In the genomic region with DNA sequence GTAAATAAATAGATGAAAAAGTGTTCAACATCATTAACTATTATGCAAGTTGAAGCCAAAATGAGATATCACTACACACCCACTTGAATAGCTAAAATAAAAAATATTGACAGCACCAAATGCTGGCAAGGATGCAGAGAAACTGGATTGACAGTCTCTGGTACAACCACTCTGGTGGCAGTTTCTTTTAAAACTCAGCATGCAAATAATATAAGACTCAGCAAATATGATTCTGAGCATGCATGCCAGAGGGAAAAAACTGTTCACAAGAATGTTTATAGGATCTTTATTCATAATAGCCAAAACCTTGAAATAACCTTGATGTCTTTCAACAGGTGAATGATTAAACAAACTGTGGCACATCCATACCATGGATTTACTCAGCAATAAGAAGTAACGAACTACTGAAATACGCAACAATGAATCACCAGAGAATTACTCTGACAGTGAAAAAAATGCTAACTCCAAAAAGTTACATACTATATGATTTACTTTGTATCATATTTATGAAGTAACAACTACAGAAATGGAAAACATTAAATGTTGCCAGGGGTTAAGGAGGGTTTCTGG, we compare ENCODE assay signal across 1 cellular context.
TF ChIP-seq lines count a peak whose summit lies in the region.

No MANE protein-coding gene starts in this region.

TF ChIP-seq in HepG2, 621 proteins besides CTCF, POLR2A, EP300 and RAD21 (continued from another document):
- TF ChIP-seq, protein P1, sequence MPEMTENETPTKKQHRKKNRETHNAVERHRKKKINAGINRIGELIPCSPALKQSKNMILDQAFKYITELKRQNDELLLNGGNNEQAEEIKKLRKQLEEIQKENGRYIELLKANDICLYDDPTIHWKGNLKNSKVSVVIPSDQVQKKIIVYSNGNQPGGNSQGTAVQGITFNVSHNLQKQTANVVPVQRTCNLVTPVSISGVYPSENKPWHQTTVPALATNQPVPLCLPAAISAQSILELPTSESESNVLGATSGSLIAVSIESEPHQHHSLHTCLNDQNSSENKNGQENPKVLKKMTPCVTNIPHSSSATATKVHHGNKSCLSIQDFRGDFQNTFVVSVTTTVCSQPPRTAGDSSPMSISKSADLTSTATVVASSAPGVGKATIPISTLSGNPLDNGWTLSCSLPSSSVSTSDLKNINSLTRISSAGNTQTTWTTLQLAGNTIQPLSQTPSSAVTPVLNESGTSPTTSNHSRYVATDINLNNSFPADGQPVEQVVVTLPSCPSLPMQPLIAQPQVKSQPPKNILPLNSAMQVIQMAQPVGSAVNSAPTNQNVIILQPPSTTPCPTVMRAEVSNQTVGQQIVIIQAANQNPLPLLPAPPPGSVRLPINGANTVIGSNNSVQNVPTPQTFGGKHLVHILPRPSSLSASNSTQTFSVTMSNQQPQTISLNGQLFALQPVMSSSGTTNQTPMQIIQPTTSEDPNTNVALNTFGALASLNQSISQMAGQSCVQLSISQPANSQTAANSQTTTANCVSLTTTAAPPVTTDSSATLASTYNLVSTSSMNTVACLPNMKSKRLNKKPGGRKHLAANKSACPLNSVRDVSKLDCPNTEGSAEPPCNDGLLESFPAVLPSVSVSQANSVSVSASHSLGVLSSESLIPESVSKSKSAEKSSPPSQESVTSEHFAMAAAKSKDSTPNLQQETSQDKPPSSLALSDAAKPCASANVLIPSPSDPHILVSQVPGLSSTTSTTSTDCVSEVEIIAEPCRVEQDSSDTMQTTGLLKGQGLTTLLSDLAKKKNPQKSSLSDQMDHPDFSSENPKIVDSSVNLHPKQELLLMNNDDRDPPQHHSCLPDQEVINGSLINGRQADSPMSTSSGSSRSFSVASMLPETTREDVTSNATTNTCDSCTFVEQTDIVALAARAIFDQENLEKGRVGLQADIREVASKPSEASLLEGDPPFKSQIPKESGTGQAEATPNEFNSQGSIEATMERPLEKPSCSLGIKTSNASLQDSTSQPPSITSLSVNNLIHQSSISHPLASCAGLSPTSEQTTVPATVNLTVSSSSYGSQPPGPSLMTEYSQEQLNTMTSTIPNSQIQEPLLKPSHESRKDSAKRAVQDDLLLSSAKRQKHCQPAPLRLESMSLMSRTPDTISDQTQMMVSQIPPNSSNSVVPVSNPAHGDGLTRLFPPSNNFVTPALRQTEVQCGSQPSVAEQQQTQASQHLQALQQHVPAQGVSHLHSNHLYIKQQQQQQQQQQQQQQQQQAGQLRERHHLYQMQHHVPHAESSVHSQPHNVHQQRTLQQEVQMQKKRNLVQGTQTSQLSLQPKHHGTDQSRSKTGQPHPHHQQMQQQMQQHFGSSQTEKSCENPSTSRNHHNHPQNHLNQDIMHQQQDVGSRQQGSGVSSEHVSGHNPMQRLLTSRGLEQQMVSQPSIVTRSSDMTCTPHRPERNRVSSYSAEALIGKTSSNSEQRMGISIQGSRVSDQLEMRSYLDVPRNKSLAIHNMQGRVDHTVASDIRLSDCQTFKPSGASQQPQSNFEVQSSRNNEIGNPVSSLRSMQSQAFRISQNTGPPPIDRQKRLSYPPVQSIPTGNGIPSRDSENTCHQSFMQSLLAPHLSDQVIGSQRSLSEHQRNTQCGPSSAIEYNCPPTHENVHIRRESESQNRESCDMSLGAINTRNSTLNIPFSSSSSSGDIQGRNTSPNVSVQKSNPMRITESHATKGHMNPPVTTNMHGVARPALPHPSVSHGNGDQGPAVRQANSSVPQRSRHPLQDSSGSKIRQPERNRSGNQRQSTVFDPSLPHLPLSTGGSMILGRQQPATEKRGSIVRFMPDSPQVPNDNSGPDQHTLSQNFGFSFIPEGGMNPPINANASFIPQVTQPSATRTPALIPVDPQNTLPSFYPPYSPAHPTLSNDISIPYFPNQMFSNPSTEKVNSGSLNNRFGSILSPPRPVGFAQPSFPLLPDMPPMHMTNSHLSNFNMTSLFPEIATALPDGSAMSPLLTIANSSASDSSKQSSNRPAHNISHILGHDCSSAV (CRISPR knock-in tag; IDR thresholded peaks at IDR 0.05; ENCODE audit: borderline replicate concordance), result no peak
- TF ChIP-seq TEAD2 (CRISPR knock-in tag; IDR thresholded peaks at IDR 0.05), result no peak
- peak in 1 of 2 experiments; percentile 61; a peak in 3 of 4 replicates for TF ChIP-seq MAFK (conservative IDR thresholded peaks at IDR 0.05 in 1 of 2, IDR thresholded peaks at IDR 0.05 in 1 of 2; ENCODE audit: low read length in 2 of 2)
- TF ChIP-seq ZC3H13 (CRISPR knock-in tag; IDR thresholded peaks at IDR 0.05), result no peak
- TF ChIP-seq ZBTB1 (CRISPR knock-in tag; IDR thresholded peaks at IDR 0.05; ENCODE audit: borderline replicate concordance), result no peak
- no peak for TF ChIP-seq SOX6 (IDR thresholded peaks at IDR 0.05)
- TF ChIP-seq SOX6 (CRISPR knock-in tag; IDR thresholded peaks at IDR 0.05), result no peak
- TF ChIP-seq ZIK1 (CRISPR knock-in tag; IDR thresholded peaks at IDR 0.05; ENCODE audit: borderline replicate concordance, low read depth), result no peak
- no peak for TF ChIP-seq SMC3 (IDR thresholded peaks at IDR 0.05; ENCODE audit: low read length)
